In the genomic region with DNA sequence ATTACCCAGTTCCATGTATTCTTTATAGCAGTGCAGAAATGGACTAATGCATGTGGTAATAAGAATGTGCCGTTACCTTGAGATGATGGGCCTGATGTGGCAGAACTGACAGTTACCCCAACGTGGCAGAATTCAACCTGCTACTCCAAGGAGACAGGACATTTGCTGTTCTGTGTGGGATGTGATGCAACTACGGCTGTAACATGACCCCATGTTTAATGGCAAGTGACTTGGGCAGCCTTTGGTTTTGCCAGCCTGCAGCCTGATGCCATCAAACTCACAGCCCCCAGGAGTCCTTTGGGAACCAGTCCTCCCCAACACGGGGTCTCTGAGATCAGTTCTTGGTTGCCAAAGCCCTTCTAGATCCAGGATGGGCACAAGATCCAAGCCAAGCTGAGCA, we compare ENCODE assay signal across 25 cellular contexts.
"Had no signal": no experiment of that assay in that cellular context is flagged by ENCODE, and none has a peak within 500 bp of the region (broad histone marks: within the 10 kb centered on the region; RNA-seq: fewer than 3 reads in every experiment).

No MANE protein-coding gene starts in this region.

- H3K4me1 Mint-ChIP-seq: endodermal cell had no signal

- ATAC-seq: heart left ventricle; left colon; left ventricle myocardium superior; sciatic nerve; stimulated activated naive CD8-positive, alpha-beta T cell treated with anti-CD3 and anti-CD28 coated beads, Interleukin-15, Interleukin-2, amounts not matched to agents 100 U/mL and 50 U/mL, for 24 hours had no signal

- DNase-seq: colonic mucosa; dermis blood vessel endothelial cell; effector CD4-positive, alpha-beta T cell; endodermal cell; erythroblast; foreskin melanocyte; heart left ventricle; hippocampal formation; left colon; left ventricle myocardium superior; mesenchymal stem cell; midbrain; naive B cell; small intestine; stimulated activated CD4-positive, alpha-beta T cell treated with anti-CD3 and anti-CD28 coated beads, Interleukin-2, amount 100 ng/mL, for 48 hours; stimulated activated naive CD8-positive, alpha-beta T cell treated with anti-CD3 and anti-CD28 coated beads, Interleukin-15, Interleukin-2, amounts not matched to agents 100 U/mL and 50 U/mL, for 24 hours; thyroid gland had no signal

- H3K36me3 Mint-ChIP-seq: naive B cell had no signal

- H3K27me3 Mint-ChIP-seq: naive B cell, type B pancreatic cell had no signal

- H3K27ac ChIP-seq: colonic mucosa, neutrophil, suprapubic skin, thyroid gland had no signal

- H3K4me3 ChIP-seq: colonic mucosa, heart left ventricle, lung, suprapubic skin, thyroid gland had no signal

- H3K9me3 Mint-ChIP-seq: type B pancreatic cell had no signal

- H3K27ac Mint-ChIP-seq: endodermal cell, nephron, type B pancreatic cell had no signal

- H3K4me3 Mint-ChIP-seq: endodermal cell, nephron, type B pancreatic cell had no signal

- FAIRE-seq: endothelial cell of umbilical vein, small intestine, urothelium cell line had no signal

- H3K9me3 ChIP-seq: colonic mucosa, heart left ventricle, neutrophil, suprapubic skin, thyroid gland had no signal

- H3K27me3 ChIP-seq: colonic mucosa, heart left ventricle, neutrophil, suprapubic skin, thyroid gland had no signal

- H3K36me3 ChIP-seq: colonic mucosa had no signal
